Comparison of ENCODE assay signal across 10 cellular contexts in genomic region chr1:79982218-79982617, GRCh38.
DNase-seq lines count a peak whose midpoint lies in the region; ATAC-seq and TF ChIP-seq lines count a peak whose summit lies in the region.
"Had no signal": no experiment of that assay in that cellular context is flagged by ENCODE, and none has a peak within 500 bp of the region (broad histone marks: within the 10 kb centered on the region; RNA-seq: fewer than 3 reads in every experiment).

No MANE protein-coding gene starts in this region.

- DNase-seq in NCI-H510A treated with DMSO at 0.1 percent for 48 hours (lab: John Stamatoyannopoulos, UW) (peak; percentile 22), NCI-H510A (lab: John Stamatoyannopoulos, UW) (no peak), epidermal melanocyte (ENCODE audit: insufficient read length, low spot score) (peak; percentile 14), lung microvascular endothelial cell (ENCODE audit: low read depth in 2 of 2) (peak; percentile 1 to 37), uterus (peak; percentile 40 to 63), mesendoderm (no peak), occipital lobe (lab: John Stamatoyannopoulos, UW) (no peak)
- DNase-seq: NCI-H1417 treated with DMSO at 0.1 percent for 48 hours had no signal

- H3K4me3 ChIP-seq in uterus: no peak overlapping the region
- no peak overlapping the region for H3K4me3 ChIP-seq in mesendoderm (ENCODE audit: low read length)
- H3K4me3 ChIP-seq: A549 had no signal

- H2BK120ac ChIP-seq in mesendoderm (ENCODE audit: low read depth, low read length): no peak overlapping the region

- H3K23ac ChIP-seq in mesendoderm (ENCODE audit: low read length): no peak overlapping the region

- H3K79me2 ChIP-seq in mesendoderm (ENCODE audit: control insufficient read depth, insufficient read depth, low read length): no peaks in the 10 kb centered on the region

- intact Hi-C loops in uterus (cut with DNase I; ENCODE audit: low total_unique reads): no loop called here

- no peak for TF ChIP-seq CTCF in uterus (IDR thresholded peaks at IDR 0.05)

- no peak overlapping the region for H2BK15ac ChIP-seq in mesendoderm (replicated peaks; ENCODE audit: low read depth)

- H3K27ac ChIP-seq in uterus (no peak overlapping the region), mesendoderm (ENCODE audit: low read depth, low read length) (no peak overlapping the region)
- H3K27ac ChIP-seq: A549 had no signal

- H4K5ac ChIP-seq in mesendoderm (ENCODE audit: low read length): no peak overlapping the region

- H3K79me1 ChIP-seq in mesendoderm (ENCODE audit: low read length): no peaks in the 10 kb centered on the region

- H3K27me3 ChIP-seq in uterus: no peaks in the 10 kb centered on the region
- no peaks in the 10 kb centered on the region for H3K27me3 ChIP-seq in mesendoderm (ENCODE audit: insufficient read depth, low read length, poor library complexity)

- WGBS in mesendoderm (ENCODE audit: extremely low coverage, insufficient coverage, low lambda C conversion rate): no CpG with 5 or more reads among the region's 3 CpGs

- no peak overlapping the region for H3K9ac ChIP-seq in mesendoderm (ENCODE audit: low read length)

- H3K4me1 ChIP-seq in uterus: no peaks in the 10 kb centered on the region
- no peaks in the 10 kb centered on the region for H3K4me1 ChIP-seq in mesendoderm (ENCODE audit: control insufficient read depth, low read depth, low read length)
- H3K4me1 ChIP-seq: A549 had no signal

- no peak overlapping the region for H2BK5ac ChIP-seq in mesendoderm (ENCODE audit: low read length)

- TF ChIP-seq POLR2A in uterus (IDR thresholded peaks at IDR 0.05): no peak

- H3K4me2 ChIP-seq in mesendoderm (ENCODE audit: low read length): no peak overlapping the region
- H3K4me2 ChIP-seq: A549 had no signal

- no peaks in the 10 kb centered on the region for H3K36me3 ChIP-seq in uterus
- no peaks in the 10 kb centered on the region for H3K36me3 ChIP-seq in mesendoderm (ENCODE audit: control insufficient read depth, insufficient read depth, low read length)

- no peaks in the 10 kb centered on the region for H3K9me3 ChIP-seq in uterus
- H3K9me3 ChIP-seq: A549 had no signal

- no peak overlapping the region for H3K18ac ChIP-seq in mesendoderm (ENCODE audit: low read length)

- no peak overlapping the region for H3K4ac ChIP-seq in mesendoderm (ENCODE audit: low read depth, low read length)

- H2AK5ac ChIP-seq in mesendoderm (ENCODE audit: low read length): no peak overlapping the region

- no peak overlapping the region for H4K8ac ChIP-seq in mesendoderm (ENCODE audit: low read depth, low read length)

- no peak overlapping the region for H3K56ac ChIP-seq in mesendoderm (ENCODE audit: low read length)

- ATAC-seq in GM19395 (IDR thresholded peaks at IDR 0.05; ENCODE audit: unreplicated experiment): no peak
- ATAC-seq: A549 had no signal

Comparison
In these comparisons a context has a peak if more than half of its experiments do, and no peak if none do; other contexts are left out.
1. DNase-seq: peak in NCI-H510A treated with DMSO at 0.1 percent for 48 hours (single experiment), epidermal melanocyte (single experiment), lung microvascular endothelial cell (2 of 2) and uterus (2 of 2); none in NCI-H510A (single experiment), mesendoderm (single experiment) and occipital lobe (single experiment).